8 cellular contexts compared by ENCODE assay signal in the genomic region with DNA sequence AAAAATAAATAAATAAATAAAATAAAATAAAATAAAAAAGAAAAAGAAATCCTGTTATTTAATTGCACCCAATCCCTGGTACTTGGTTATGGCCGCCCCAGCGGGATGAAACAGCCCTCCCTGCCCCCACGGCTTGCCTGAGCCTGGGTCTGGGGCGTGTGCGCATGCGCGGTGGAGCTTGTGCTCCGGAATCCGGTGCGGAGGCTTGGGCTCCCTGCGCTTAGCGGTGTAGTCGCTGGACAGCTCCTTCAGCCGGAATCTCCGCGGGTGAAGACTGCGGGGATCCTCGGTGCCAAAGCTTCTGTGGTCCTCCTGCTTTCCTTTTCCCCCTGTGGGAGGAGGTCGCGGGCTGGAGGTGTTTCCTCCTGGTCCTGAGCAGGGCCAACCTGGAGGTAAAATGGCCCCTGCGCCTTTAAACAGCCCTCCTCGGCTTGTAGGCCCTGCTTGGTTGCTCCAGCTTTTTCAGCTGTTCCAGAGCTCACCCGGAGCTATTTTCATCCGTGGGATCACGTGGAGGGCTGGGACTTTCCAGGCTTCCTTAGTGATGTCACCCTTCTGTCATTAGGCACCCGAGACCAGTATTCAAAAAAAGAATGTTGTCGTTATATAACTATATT. TPM values are rescaled to one million over a fixed set of nuclear protein-coding genes. Genes with fewer than 3 reads are reported as not detected.
DNase-seq lines count a peak whose midpoint lies in the region; ATAC-seq, FAIRE-seq and TF ChIP-seq lines count a peak whose summit lies in the region.

TSS of gene PLA2G4C (minus strand) at position 468 of the 617 bp plus-strand sequence. CDS start 4,288 bp downstream, outside the sequence.

- no peaks in the 10 kb centered on the region for H3K36me3 ChIP-seq in small intestine (ENCODE audit: control insufficient read depth in 2 of 2, insufficient read depth in 2 of 2, low read length in 2 of 2)

- no peak for FAIRE-seq in small intestine (lab: Jason Lieb, UNC)

- peaks cover 0 to 7% of the 10 kb centered on the region in 2 donors for H3K4me1 ChIP-seq in small intestine (ENCODE audit: control insufficient read depth in 2 of 2, insufficient read depth in 1 of 2, low read depth in 1 of 2, low read length in 1 of 2)

- H3K27ac ChIP-seq in caudate nucleus (ENCODE audit: low read depth, low read length) (peak within 1 kb of the TSS; percentile 98), small intestine (ENCODE audit: low read depth in 1 of 2, low read length in 1 of 2) (peak within 1 kb of the TSS; percentile 69 to 94)

- H3K9me3 Mint-ChIP-seq in activated B cell treated with CpG ODN at 0.5 μM for 24 hours (no peaks in the 10 kb centered on the region), immature natural killer cell (no peaks in the 10 kb centered on the region)

- TF ChIP-seq CTCF in activated B cell treated with CpG ODN at 0.5 μM for 24 hours (IDR thresholded peaks at IDR 0.05) = no peak

- DNase-seq in ELF-1 (ENCODE audit: low read depth, low spot score) (peak; percentile 92), NCI-H2196 treated with DMSO at 0.1 percent for 48 hours (lab: John Stamatoyannopoulos, UW; ENCODE audit: unreplicated experiment) (peak; percentile 74), activated B cell treated with CpG ODN at 0.5 μM for 24 hours (peak; percentile 77), caudate nucleus (lab: John Stamatoyannopoulos, UW) (peak in 60 of 61 donors; percentile 72 to 96 (median 88)), immature natural killer cell (peak; percentile 62 to 81 (median 79)), small intestine (peak; percentile 86)

- CTCF ChIA-PET in activated B cell treated with CpG ODN at 0.5 μM for 24 hours (lab: Charles Lee) = interaction anchor here (0.6 to 5.7 kb wide), 6 partner anchors 8 to 156 kb away, joined by 3 to 77 read pairs (median 4); no protein-coding TSS in a partner anchor

- H3K4me3 Mint-ChIP-seq in activated B cell treated with CpG ODN at 0.5 μM for 24 hours (peak within 1 kb of the TSS; percentile 86), immature natural killer cell (peak within 1 kb of the TSS; percentile 70 to 86 (median 81))

- WGBS in small intestine, 3 donors = 0 to 1% (median 1%) methylated on average over 25 to 27 of the region's 27 CpGs

- H3K27ac Mint-ChIP-seq in activated B cell treated with CpG ODN at 0.5 μM for 24 hours = peak within 1 kb of the TSS; percentile 88
- H3K27ac Mint-ChIP-seq in immature natural killer cell = peak within 1 kb of the TSS in 3 of 6 donors; percentile 39 to 83 (median 75)

- no peaks in the 10 kb centered on the region for H3K27me3 ChIP-seq in small intestine (ENCODE audit: control insufficient read depth in 2 of 2, insufficient read depth in 2 of 2, low read length in 2 of 2)

- H3K4me1 Mint-ChIP-seq in activated B cell treated with CpG ODN at 0.5 μM for 24 hours = peaks cover 16% of the 10 kb centered on the region
- H3K4me1 Mint-ChIP-seq in immature natural killer cell = peaks cover 9 to 18% of the 10 kb centered on the region in 2 donors

- H3K9me3 ChIP-seq in small intestine (ENCODE audit: control insufficient read depth, low read depth) = no peaks in the 10 kb centered on the region

- peak within 1 kb of the TSS in 1 of 2 donors; percentile 29 for H3K4me3 ChIP-seq in small intestine (ENCODE audit: low read depth in 1 of 2, low read length in 2 of 2)

- POLR2A ChIA-PET in activated B cell treated with CpG ODN at 0.5 μM for 24 hours (lab: Charles Lee) = interaction anchor here (0.6 to 1.9 kb wide), 15 partner anchors 8 to 1818 kb away, joined by 3 to 10 read pairs (median 4); partner anchors contain the start of genes CARD8, EMP3 and TMEM143

- H3K27me3 Mint-ChIP-seq in activated B cell treated with CpG ODN at 0.5 μM for 24 hours (no peaks in the 10 kb centered on the region), immature natural killer cell (ENCODE audit: low read depth in 3 of 3) (peaks cover 0 to 9% (median 2%) of the 10 kb centered on the region in 3 donors)

- H3K36me3 Mint-ChIP-seq in activated B cell treated with CpG ODN at 0.5 μM for 24 hours (ENCODE audit: low read depth) (peaks cover 9% of the 10 kb centered on the region), immature natural killer cell (peaks cover 0 to 4% (median 0%) of the 10 kb centered on the region in 3 donors)

- ATAC-seq in HG02981 (IDR thresholded peaks at IDR 0.05; ENCODE audit: unreplicated experiment) (peak; percentile 40), activated B cell treated with CpG ODN at 0.5 μM for 24 hours (ENCODE audit: low read depth) (peak; percentile 85), HG03469 (IDR thresholded peaks at IDR 0.05; ENCODE audit: unreplicated experiment) (no peak)

- intact Hi-C loops in activated B cell treated with CpG ODN at 0.5 μM for 24 hours (cut with micrococcal nuclease) = no loop called here

RNA-seq across cellular contexts. Expression of gene PLA2G4C, which starts in this region (rescaled TPM):
- total RNA-seq in activated B cell treated with CpG ODN at 0.5 μM for 24 hours = 14.9 and 16.6 TPM in 2 replicates
- polyA plus RNA-seq in immature natural killer cell (under 1 TPM in 1 of 3 donors, not detected in 2; 0.37 TPM), small intestine (10 to 100 TPM in 2 of 3 donors, 1 to 10 TPM in 1; 6.1 to 29.2 (median 16.8) TPM)

Comparison
In these comparisons a context has a peak if more than half of its experiments do, and no peak if none do; other contexts are left out.
1. RNA of gene PLA2G4C (polyA plus RNA-seq): 6.1 to 29.2 TPM in small intestine; 0.37 TPM in immature natural killer cell; every median in the first group is over 4 times any median in the second.
2. Peak in DNase-seq in immature natural killer cell; RNA of the gene not detected or under 1 TPM.
3. Peak in every context shown above with its lines, with median percentiles within 50 percentile points of each other: DNase-seq.